27 cellular contexts compared by ENCODE assay signal in genomic region chr11:109029927-109030326, GRCh38.
"Had no signal": no experiment of that assay in that cellular context is flagged by ENCODE, and none has a peak within 500 bp of the region (broad histone marks: within the 10 kb centered on the region; RNA-seq: fewer than 3 reads in every experiment).

No MANE protein-coding gene starts in this region.

- H3K9me3 Mint-ChIP-seq: natural killer cell treated with Interleukin-12 subunit alpha and Interleukin-12 subunit beta and Interleukin-15 and Interleukin-18, amount 100 ng/mL, for 72 hours; stimulated activated effector memory CD8-positive, alpha-beta T cell treated with anti-CD3 and anti-CD28 coated beads, Interleukin-12 subunit alpha, Interleukin-12 subunit beta, amount 100 ng/mL, for 72 hours; stimulated activated naive CD8-positive, alpha-beta T cell treated with anti-CD3 and anti-CD28 coated beads, Interleukin-15, Interleukin-2, amounts not matched to agents 100 ng/mL and 50 ng/mL, for 24 hours had no signal

- H3K4me3 ChIP-seq: neural progenitor cell, ovary, psoas muscle, right lobe of liver, sigmoid colon, stomach, thoracic aorta, thyroid gland, tibial nerve, upper lobe of left lung, vagina had no signal

- H3K4me1 Mint-ChIP-seq: neural progenitor cell; stimulated activated effector memory CD8-positive, alpha-beta T cell treated with anti-CD3 and anti-CD28 coated beads, Interleukin-12 subunit alpha, Interleukin-12 subunit beta, amount 100 ng/mL, for 72 hours; stimulated activated naive B cell treated with anti-CD40 and anti-IgM and Interleukin-4, amounts not matched to agents 10 μg/mL and 1 μg/mL and 100 μg/mL, for 72 hours had no signal

- H3K4me3 Mint-ChIP-seq: natural killer cell treated with Interleukin-12 subunit alpha and Interleukin-12 subunit beta and Interleukin-15 and Interleukin-18, amount 100 ng/mL, for 72 hours; neural progenitor cell; stimulated activated effector memory CD8-positive, alpha-beta T cell treated with anti-CD3 and anti-CD28 coated beads, Interleukin-12 subunit alpha, Interleukin-12 subunit beta, amount 100 ng/mL, for 72 hours; stimulated activated naive B cell treated with anti-CD40 and anti-IgM and Interleukin-4, amounts not matched to agents 10 μg/mL and 1 μg/mL and 100 μg/mL, for 72 hours; stimulated activated naive CD8-positive, alpha-beta T cell treated with anti-CD3 and anti-CD28 coated beads, Interleukin-15, Interleukin-2, amounts not matched to agents 100 ng/mL and 50 ng/mL, for 24 hours had no signal

- H3K4me1 ChIP-seq: neural progenitor cell, parathyroid adenoma, psoas muscle, right lobe of liver, sigmoid colon, stomach, thyroid gland, tibial nerve, upper lobe of left lung, vagina had no signal

- H2AFZ ChIP-seq: neural progenitor cell, parathyroid adenoma had no signal

- H3K4me2 ChIP-seq: neural progenitor cell had no signal

- ATAC-seq: natural killer cell treated with Interleukin-12 subunit alpha and Interleukin-12 subunit beta and Interleukin-15 and Interleukin-18, amount 100 ng/mL, for 72 hours; psoas muscle; right cardiac atrium; right lobe of liver; stimulated activated effector memory CD8-positive, alpha-beta T cell treated with anti-CD3 and anti-CD28 coated beads, Interleukin-12 subunit alpha, Interleukin-12 subunit beta, amount 100 ng/mL, for 72 hours; stimulated activated naive B cell treated with anti-CD40 and anti-IgM and Interleukin-4, amounts not matched to agents 10 μg/mL and 1 μg/mL and 100 μg/mL, for 72 hours had no signal

- H3K27ac ChIP-seq: neural progenitor cell, ovary, parathyroid adenoma, psoas muscle, right lobe of liver, sigmoid colon, stomach, thoracic aorta, thyroid gland, tibial nerve, upper lobe of left lung, vagina had no signal

- DNase-seq: occipital lobe; ovary; posterior cingulate gyrus; psoas muscle; right cardiac atrium; right lobe of liver; sigmoid colon; small intestine; stimulated activated CD4-positive, alpha-beta T cell treated with anti-CD3 and anti-CD28 coated beads, Interleukin-15, amount 100 ng/mL, for 24 hours; stimulated activated CD4-positive, alpha-beta T cell treated with anti-CD3 and anti-CD28 coated beads, Interleukin-2, amount 100 ng/mL, for 24 hours; stimulated activated CD4-positive, alpha-beta T cell treated with anti-CD3 and anti-CD28 coated beads, Interleukin-2, amount 100 ng/mL, for 48 hours; stimulated activated CD4-positive, alpha-beta T cell treated with anti-CD3 and anti-CD28 coated beads, Interleukin-4, amount 100 ng/mL, for 24 hours; stimulated activated naive B cell treated with anti-CD40 and anti-IgM and Interleukin-4, amounts not matched to agents 10 μg/mL and 1 μg/mL and 100 μg/mL, for 72 hours; stimulated activated naive CD4-positive, alpha-beta T cell treated with Interleukin-2 at 50 U/mL for 16 hours; stomach; thyroid gland; trophoblast cell; upper lobe of left lung had no signal

- H3K27me3 Mint-ChIP-seq: progenitor cell of endocrine pancreas; stimulated activated naive B cell treated with anti-CD40 and anti-IgM and Interleukin-4, amounts not matched to agents 10 μg/mL and 1 μg/mL and 100 μg/mL, for 72 hours; stimulated activated naive CD8-positive, alpha-beta T cell treated with anti-CD3 and anti-CD28 coated beads, Interleukin-15, Interleukin-2, amounts not matched to agents 100 ng/mL and 50 ng/mL, for 24 hours had no signal

- H3K36me3 ChIP-seq: neural progenitor cell, ovary, right lobe of liver, sigmoid colon, stomach, thoracic aorta, thyroid gland, tibial nerve, upper lobe of left lung, vagina had no signal

- H3K36me3 Mint-ChIP-seq: neural progenitor cell; stimulated activated effector memory CD8-positive, alpha-beta T cell treated with anti-CD3 and anti-CD28 coated beads, Interleukin-12 subunit alpha, Interleukin-12 subunit beta, amount 100 ng/mL, for 72 hours; stimulated activated naive B cell treated with anti-CD40 and anti-IgM and Interleukin-4, amounts not matched to agents 10 μg/mL and 1 μg/mL and 100 μg/mL, for 72 hours had no signal

- H3K9me3 ChIP-seq: ovary, right lobe of liver, thyroid gland, vagina had no signal

- H3K27ac Mint-ChIP-seq: natural killer cell treated with Interleukin-12 subunit alpha and Interleukin-12 subunit beta and Interleukin-15 and Interleukin-18, amount 100 ng/mL, for 72 hours; neural progenitor cell; progenitor cell of endocrine pancreas; stimulated activated effector memory CD8-positive, alpha-beta T cell treated with anti-CD3 and anti-CD28 coated beads, Interleukin-12 subunit alpha, Interleukin-12 subunit beta, amount 100 ng/mL, for 72 hours; stimulated activated naive B cell treated with anti-CD40 and anti-IgM and Interleukin-4, amounts not matched to agents 10 μg/mL and 1 μg/mL and 100 μg/mL, for 72 hours; stimulated activated naive CD8-positive, alpha-beta T cell treated with anti-CD3 and anti-CD28 coated beads, Interleukin-15, Interleukin-2, amounts not matched to agents 100 ng/mL and 50 ng/mL, for 24 hours had no signal

- H3K27me3 ChIP-seq: neural progenitor cell, ovary, right lobe of liver, sigmoid colon, stomach, thyroid gland, tibial nerve, upper lobe of left lung, vagina had no signal

- H3K9ac ChIP-seq: neural progenitor cell, parathyroid adenoma had no signal
